In genomic region chr17:44898768-44899073, GRCh38 we compare ENCODE assay signal across 8 cellular contexts. TPM values are rescaled to one million over a fixed set of nuclear protein-coding genes. Genes with fewer than 3 reads are reported as not detected.
DNase-seq lines count a peak whose midpoint lies in the region; ATAC-seq, FAIRE-seq and TF ChIP-seq lines count a peak whose summit lies in the region.

No MANE protein-coding gene starts in this region.

- peaks cover 22% of the 10 kb centered on the region for H3K27me3 Mint-ChIP-seq in CD4-positive, CD25-positive, alpha-beta regulatory T cell
- H3K27me3 Mint-ChIP-seq in activated naive CD8-positive, alpha-beta T cell treated with anti-CD3 and anti-CD28 coated beads, Interleukin-2, amount 10 ng/mL, durations not matched to agents 7 days and 5 days = peaks cover 13% of the 10 kb centered on the region

- H3K27ac Mint-ChIP-seq in CD4-positive, CD25-positive, alpha-beta regulatory T cell = peak overlapping the region; percentile 99 to 100 (median 100)
- peak overlapping the region; percentile 98 for H3K27ac Mint-ChIP-seq in activated naive CD8-positive, alpha-beta T cell treated with anti-CD3 and anti-CD28 coated beads, Interleukin-2, amount 10 ng/mL, durations not matched to agents 7 days and 5 days

- POLR2A ChIA-PET in activated naive CD8-positive, alpha-beta T cell treated with anti-CD3 and anti-CD28 coated beads, Interleukin-2, amount 10 ng/mL, durations not matched to agents 7 days and 5 days (lab: Charles Lee) = interaction anchor here (0.5 to 1.7 kb wide), 11 partner anchors 11 to 209 kb away, joined by 3 to 9 read pairs (median 4); partner anchors contain the start of genes CCDC43 and NMT1

- H3K36me3 ChIP-seq in CD4-positive, CD25-positive, alpha-beta regulatory T cell (ENCODE audit: control insufficient read depth, insufficient read depth, low read length) = peaks cover 7% of the 10 kb centered on the region
- H3K36me3 ChIP-seq in HUES6 (ENCODE audit: control insufficient read depth, insufficient read depth, low read length) (peaks cover 16% of the 10 kb centered on the region), kidney (ENCODE audit: control insufficient read depth in 1 of 2, insufficient read depth in 2 of 2, low read length in 2 of 2) (peaks cover 0 to 2% of the 10 kb centered on the region in 2 donors)

- H3K36me3 Mint-ChIP-seq in CD4-positive, CD25-positive, alpha-beta regulatory T cell = peaks cover 14% of the 10 kb centered on the region
- peaks cover 12% of the 10 kb centered on the region for H3K36me3 Mint-ChIP-seq in activated naive CD8-positive, alpha-beta T cell treated with anti-CD3 and anti-CD28 coated beads, Interleukin-2, amount 10 ng/mL, durations not matched to agents 7 days and 5 days

- peaks cover 30% of the 10 kb centered on the region for H3K4me1 ChIP-seq in CD4-positive, CD25-positive, alpha-beta regulatory T cell (ENCODE audit: control insufficient read depth, insufficient read depth, low read length, poor library complexity, severe bottlenecking)
- H3K4me1 ChIP-seq in HUES6 (ENCODE audit: control insufficient read depth, insufficient read depth, low read length) = no peaks in the 10 kb centered on the region
- peaks cover 6 to 12% of the 10 kb centered on the region in 2 donors for H3K4me1 ChIP-seq in kidney (ENCODE audit: control insufficient read depth in 1 of 2, insufficient read depth in 1 of 2, low read depth in 1 of 2, low read length in 2 of 2)

- H3K9me3 Mint-ChIP-seq in CD4-positive, CD25-positive, alpha-beta regulatory T cell = peaks cover 0 to 3% (median 0%) of the 10 kb centered on the region in 7 donors
- H3K9me3 Mint-ChIP-seq in activated naive CD8-positive, alpha-beta T cell treated with anti-CD3 and anti-CD28 coated beads, Interleukin-2, amount 10 ng/mL, durations not matched to agents 7 days and 5 days = no peaks in the 10 kb centered on the region

- FAIRE-seq in kidney (lab: Jason Lieb, UNC) = no peak

- peak overlapping the region; percentile 98 for H3K4me3 ChIP-seq in CD4-positive, CD25-positive, alpha-beta regulatory T cell (ENCODE audit: low read depth, low read length)
- H3K4me3 ChIP-seq in HUES6 (ENCODE audit: low read depth, low read length) = peak overlapping the region; percentile 91
- H3K4me3 ChIP-seq in kidney (ENCODE audit: low read length in 2 of 2) = peak overlapping the region; percentile 88 to 89

- H3K9me3 ChIP-seq in CD4-positive, CD25-positive, alpha-beta regulatory T cell (ENCODE audit: control insufficient read depth in 2 of 2, low read length in 2 of 2) = no peaks in the 10 kb centered on the region
- H3K9me3 ChIP-seq in HUES6 (ENCODE audit: control insufficient read depth, insufficient read depth, low read depth, low read length) = no peaks in the 10 kb centered on the region
- no peaks in the 10 kb centered on the region for H3K9me3 ChIP-seq in kidney (ENCODE audit: control insufficient read depth in 1 of 2, low read length in 2 of 2)

- peak overlapping the region; percentile 99 for H3K9ac ChIP-seq in HUES6 (ENCODE audit: low read length)
- peak overlapping the region; percentile 82 to 84 for H3K9ac ChIP-seq in kidney (ENCODE audit: low read length in 2 of 2)

- peaks cover 3% of the 10 kb centered on the region for H3K27me3 ChIP-seq in CD4-positive, CD25-positive, alpha-beta regulatory T cell (ENCODE audit: control insufficient read depth, insufficient read depth, low read length)
- no peaks in the 10 kb centered on the region for H3K27me3 ChIP-seq in HUES6 (ENCODE audit: control insufficient read depth, insufficient read depth, low read length)

- H3K27ac ChIP-seq in CD4-positive, CD25-positive, alpha-beta regulatory T cell (ENCODE audit: insufficient read depth, low read length, poor library complexity, severe bottlenecking) = peak overlapping the region; percentile 96
- peak overlapping the region; percentile 100 for H3K27ac ChIP-seq in HUES6 (ENCODE audit: low read depth, low read length)
- H3K27ac ChIP-seq in kidney (ENCODE audit: low read depth in 2 of 2, low read length in 2 of 2) = peak overlapping the region in 1 of 2 donors; percentile 96
- peak overlapping the region; percentile 91 for H3K27ac ChIP-seq in temporal lobe (ENCODE audit: low read depth, low read length)

- no peak for DNase-seq in CD4-positive, CD25-positive, alpha-beta regulatory T cell
- DNase-seq in activated naive CD8-positive, alpha-beta T cell treated with anti-CD3 and anti-CD28 coated beads, Interleukin-2, amount 10 ng/mL, durations not matched to agents 7 days and 5 days = no peak
- DNase-seq in kidney (no peak), NCI-H748 treated with DMSO at 0.1 percent for 48 hours (lab: John Stamatoyannopoulos, UW) (no peak), DMS153 treated with DMSO at 0.1 percent for 48 hours (lab: John Stamatoyannopoulos, UW; ENCODE audit: unreplicated experiment) (no peak)
- DNase-seq in stimulated activated CD4-positive, alpha-beta T cell treated with anti-CD3 and anti-CD28 coated beads, Interleukin-15, amount 100 ng/mL, for 24 hours = no peak

- no peak for ATAC-seq in CD4-positive, CD25-positive, alpha-beta regulatory T cell (ENCODE audit: low read depth in 2 of 2)
- ATAC-seq in activated naive CD8-positive, alpha-beta T cell treated with anti-CD3 and anti-CD28 coated beads, Interleukin-2, amount 10 ng/mL, durations not matched to agents 7 days and 5 days (ENCODE audit: low read depth) = no peak

- peak overlapping the region; percentile 87 to 99 (median 95) for H3K4me3 Mint-ChIP-seq in CD4-positive, CD25-positive, alpha-beta regulatory T cell
- H3K4me3 Mint-ChIP-seq in activated naive CD8-positive, alpha-beta T cell treated with anti-CD3 and anti-CD28 coated beads, Interleukin-2, amount 10 ng/mL, durations not matched to agents 7 days and 5 days = peak overlapping the region; percentile 100

- no peak for TF ChIP-seq CTCF in kidney (IDR thresholded peaks at IDR 0.05; ENCODE audit: borderline replicate concordance, extremely low read depth, insufficient read depth)

- H3K4me1 Mint-ChIP-seq in CD4-positive, CD25-positive, alpha-beta regulatory T cell = peaks cover 9 to 37% (median 22%) of the 10 kb centered on the region in 4 donors
- peaks cover 24% of the 10 kb centered on the region for H3K4me1 Mint-ChIP-seq in activated naive CD8-positive, alpha-beta T cell treated with anti-CD3 and anti-CD28 coated beads, Interleukin-2, amount 10 ng/mL, durations not matched to agents 7 days and 5 days

- intact Hi-C loops in kidney (cut with DNase I) = no loop called here

RNA-seq across cellular contexts. Expression of gene EFTUD2, which starts 0.5 kb away (rescaled TPM):
- 111 TPM for total RNA-seq in CD4-positive, CD25-positive, alpha-beta regulatory T cell
- polyA plus RNA-seq in CD4-positive, CD25-positive, alpha-beta regulatory T cell = 10 to 100 TPM; 58.8 to 86.7 (median 73.5) TPM
- total RNA-seq in activated naive CD8-positive, alpha-beta T cell treated with anti-CD3 and anti-CD28 coated beads, Interleukin-2, amount 10 ng/mL, durations not matched to agents 7 days and 5 days = 100 to 1,000 TPM; 109 to 112 TPM
- total RNA-seq in kidney (98.4 TPM), temporal lobe (91.7 TPM)
- polyA plus RNA-seq in kidney (ENCODE audit: insufficient read depth, low read depth, low replicate concordance) = 37.9 TPM

RNA-seq across cellular contexts. Expression of gene GFAP, which starts 16.6 kb away (rescaled TPM):
- not detected for total RNA-seq in CD4-positive, CD25-positive, alpha-beta regulatory T cell
- polyA plus RNA-seq in CD4-positive, CD25-positive, alpha-beta regulatory T cell = not detected
- not detected for total RNA-seq in activated naive CD8-positive, alpha-beta T cell treated with anti-CD3 and anti-CD28 coated beads, Interleukin-2, amount 10 ng/mL, durations not matched to agents 7 days and 5 days
- total RNA-seq in kidney = 1.4 TPM
- polyA plus RNA-seq in kidney (ENCODE audit: insufficient read depth, low read depth, low replicate concordance) = 2.3 TPM
- 299 TPM for total RNA-seq in temporal lobe

RNA-seq across cellular contexts. Expression of gene KIF18B, which starts 48.9 kb away (rescaled TPM):
- total RNA-seq in CD4-positive, CD25-positive, alpha-beta regulatory T cell = 0.52 TPM
- under 1 TPM in 3 of 4 donors, not detected in 1; 0.19 to 0.60 (median 0.23) TPM for polyA plus RNA-seq in CD4-positive, CD25-positive, alpha-beta regulatory T cell
- 10 to 100 TPM; 66.7 to 70.5 TPM for total RNA-seq in activated naive CD8-positive, alpha-beta T cell treated with anti-CD3 and anti-CD28 coated beads, Interleukin-2, amount 10 ng/mL, durations not matched to agents 7 days and 5 days
- total RNA-seq in kidney (0.44 TPM), temporal lobe (0.25 TPM)
- polyA plus RNA-seq in kidney (ENCODE audit: insufficient read depth, low read depth, low replicate concordance) = not detected

RNA-seq across cellular contexts. Expression of gene HIGD1B, which starts 51.0 kb away (rescaled TPM):
- not detected for total RNA-seq in CD4-positive, CD25-positive, alpha-beta regulatory T cell
- polyA plus RNA-seq in CD4-positive, CD25-positive, alpha-beta regulatory T cell = not detected
- total RNA-seq in activated naive CD8-positive, alpha-beta T cell treated with anti-CD3 and anti-CD28 coated beads, Interleukin-2, amount 10 ng/mL, durations not matched to agents 7 days and 5 days = not detected
- total RNA-seq in kidney (2.2 TPM), temporal lobe (2.2 TPM)
- polyA plus RNA-seq in kidney (ENCODE audit: insufficient read depth, low read depth, low replicate concordance) = 3.2 TPM

Comparison
In these comparisons a context has a peak if more than half of its experiments do, and no peak if none do; other contexts are left out.
1. RNA of gene GFAP, which starts 16.6 kb away (total RNA-seq): 299 TPM in temporal lobe (single experiment); 1.4 TPM in kidney (single experiment), not detected in activated naive CD8-positive, alpha-beta T cell treated with anti-CD3 and anti-CD28 coated beads, Interleukin-2, amount 10 ng/mL, durations not matched to agents 7 days and 5 days and not detected in CD4-positive, CD25-positive, alpha-beta regulatory T cell (single experiment); every median in the first group is over 100 times any median in the second.
2. RNA of gene KIF18B, which starts 48.9 kb away (total RNA-seq): 66.7 to 70.5 TPM in activated naive CD8-positive, alpha-beta T cell treated with anti-CD3 and anti-CD28 coated beads, Interleukin-2, amount 10 ng/mL, durations not matched to agents 7 days and 5 days; 0.52 TPM in CD4-positive, CD25-positive, alpha-beta regulatory T cell (single experiment), 0.44 TPM in kidney (single experiment) and 0.25 TPM in temporal lobe (single experiment); every median in the first group is over 10 times any median in the second.
3. Peak in every context shown above with its lines, with median percentiles within 50 percentile points of each other: H3K4me3 ChIP-seq.